Comparison of ENCODE assay signal across 9 cellular contexts in the genomic region with DNA sequence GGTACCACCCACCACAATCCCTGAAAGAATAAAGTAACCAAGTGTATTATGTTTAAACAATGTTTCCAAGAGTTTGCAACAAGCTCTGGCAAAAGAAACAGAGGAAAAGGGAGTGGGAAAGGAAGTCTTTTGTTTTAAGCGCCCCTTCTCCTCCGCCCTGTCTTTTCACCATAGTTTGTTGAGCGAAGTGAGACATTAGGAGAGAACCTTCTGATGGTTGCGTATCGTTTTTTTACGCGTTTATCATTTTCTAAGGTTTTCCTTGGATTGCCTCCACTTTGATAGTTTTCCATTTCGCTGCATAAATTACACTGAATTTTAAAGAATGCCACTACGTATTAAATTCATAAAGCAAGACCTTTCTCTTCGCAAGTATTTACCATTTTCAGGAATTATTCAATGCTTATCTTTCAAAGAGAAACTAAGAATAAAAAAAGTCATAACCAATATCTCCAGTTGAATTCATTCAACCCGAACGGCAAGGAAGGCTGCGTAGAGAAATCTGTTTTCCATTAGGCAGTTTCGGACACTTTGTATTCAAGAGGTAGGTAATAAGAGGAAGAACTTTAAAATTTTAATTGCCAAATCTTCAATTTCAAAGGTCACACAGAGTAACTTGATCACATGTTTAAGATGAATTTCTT. TPM values are rescaled to one million over a fixed set of nuclear protein-coding genes. Genes with fewer than 3 reads are reported as not detected.
DNase-seq lines count a peak whose midpoint lies in the region; ATAC-seq, FAIRE-seq and TF ChIP-seq lines count a peak whose summit lies in the region.
"Had no signal": no experiment of that assay in that cellular context is flagged by ENCODE, and none has a peak within 500 bp of the region (broad histone marks: within the 10 kb centered on the region; RNA-seq: fewer than 3 reads in every experiment).

No MANE protein-coding gene starts in this region.

- H3K27ac ChIP-seq in endothelial cell of umbilical vein (ENCODE audit: insufficient read depth, low read depth, low read length), result no peak overlapping the region
- H3K27ac ChIP-seq in parathyroid adenoma, result peak overlapping the region; percentile 84

- intact Hi-C loops in endothelial cell of umbilical vein (cut with micrococcal nuclease), result loop anchor here (5.0 to 10.0 kb wide), 3 partner anchors 78 to 1295 kb away; no protein-coding TSS in a partner anchor
- intact Hi-C loops in sciatic nerve (cut with DNase I), result no loop called here

- ATAC-seq in sciatic nerve (no peak), HG03521 (IDR thresholded peaks at IDR 0.05; ENCODE audit: unreplicated experiment) (no peak)

- FAIRE-seq in endothelial cell of umbilical vein (lab: Jason Lieb, UNC), result no peak

- no peaks in the 10 kb centered on the region for H3K9me1 ChIP-seq in endothelial cell of umbilical vein (replicated peaks; ENCODE audit: control insufficient read depth, extremely low read depth, insufficient read depth, low read length)

- H3K27me3 ChIP-seq in endothelial cell of umbilical vein (ENCODE audit: control insufficient read depth in 2 of 2, insufficient read depth in 2 of 2, low read length in 2 of 2) (peaks cover 27 to 67% of the 10 kb centered on the region in 2 experiments), parathyroid adenoma (ENCODE audit: control insufficient read depth, insufficient read depth, low read length) (no peaks in the 10 kb centered on the region)

- DNase-seq in NCI-H146 treated with DMSO at 0.1 percent for 48 hours (lab: John Stamatoyannopoulos, UW; ENCODE audit: unreplicated experiment), result peak; percentile 62
- no peak for DNase-seq in endothelial cell of umbilical vein (ENCODE audit: low read depth, low spot score)
- no peak for DNase-seq in sciatic nerve (ENCODE audit: low spot score)
- DNase-seq in mucosa of gallbladder (ENCODE audit: low spot score), result no peak
- DNase-seq in activated CD4-positive, alpha-beta T cell treated with anti-CD3 and anti-CD28 coated beads for 4 hours, result no peak

- H3K79me2 ChIP-seq in endothelial cell of umbilical vein (ENCODE audit: control insufficient read depth, insufficient read depth, low read length) (no peaks in the 10 kb centered on the region), parathyroid adenoma (peaks cover 47% of the 10 kb centered on the region)

- peak overlapping the region; percentile 87 for H3K4me2 ChIP-seq in endothelial cell of umbilical vein (ENCODE audit: insufficient read depth, low read length)
- H3K4me2 ChIP-seq in parathyroid adenoma (ENCODE audit: low read length), result peak overlapping the region; percentile 79

- no peak for TF ChIP-seq POLR2A in endothelial cell of umbilical vein (IDR thresholded peaks at IDR 0.05; ENCODE audit: low read depth, low read length)

- H3K9me3 ChIP-seq in ES-I3 (ENCODE audit: control insufficient read depth, insufficient read depth, low read length) (no peaks in the 10 kb centered on the region), endothelial cell of umbilical vein (replicated peaks; ENCODE audit: control insufficient read depth, insufficient read depth, low read length) (no peaks in the 10 kb centered on the region), parathyroid adenoma (ENCODE audit: control insufficient read depth, low read length) (no peaks in the 10 kb centered on the region)

- CTCF ChIA-PET in endothelial cell of umbilical vein (lab: Charles Lee), result interaction anchor here (2.1 to 3.1 kb wide), 3 partner anchors 382 to 1671 kb away, joined by 6 to 30 read pairs (median 17); no protein-coding TSS in a partner anchor

- H3K4me1 ChIP-seq in ES-I3 (ENCODE audit: insufficient read depth, low read length) (peaks cover 4% of the 10 kb centered on the region; the same call in 1 of the 2 replicates), endothelial cell of umbilical vein (ENCODE audit: control insufficient read depth, extremely low read depth, insufficient read depth, low read length) (peaks cover 35% of the 10 kb centered on the region), parathyroid adenoma (peaks cover 8% of the 10 kb centered on the region)

- POLR2A ChIA-PET in endothelial cell of umbilical vein (lab: Charles Lee), result no interaction called here

- BruUV-seq in endothelial cell of umbilical vein (replicated peaks; lab: Mats Ljungman, UMichigan), result no TSS peak

- TF ChIP-seq CTCF in endothelial cell of umbilical vein (IDR thresholded peaks at IDR 0.05; ENCODE audit: extremely low read depth in 1 of 2, insufficient read depth in 1 of 2, low read depth in 1 of 2, low read length in 2 of 2) (no peak), parathyroid adenoma (IDR thresholded peaks at IDR 0.05) (no peak)

- H2AFZ ChIP-seq in endothelial cell of umbilical vein (ENCODE audit: low read depth, low read length) (peak overlapping the region; percentile 97), parathyroid adenoma (peak overlapping the region; percentile 60)

- H3K4me3 ChIP-seq in endothelial cell of umbilical vein (replicated peaks in 1 of 3; ENCODE audit: insufficient read depth in 1 of 3, low read depth in 1 of 3, low read length in 3 of 3) (peak overlapping the region in 2 of 3 experiments; percentile 10 to 55), parathyroid adenoma (ENCODE audit: low read depth, low read length) (peak overlapping the region; percentile 74)

- H3K9ac ChIP-seq in ES-I3 (ENCODE audit: low read depth, low read length), result peak overlapping the region; percentile 71
- H3K9ac ChIP-seq in endothelial cell of umbilical vein (replicated peaks; ENCODE audit: extremely low read depth, insufficient read depth, low read length), result no peak overlapping the region
- H3K9ac ChIP-seq in parathyroid adenoma, result peak overlapping the region; percentile 34

- H3K36me3 ChIP-seq in ES-I3 (ENCODE audit: insufficient read depth, low read length) (no peaks in the 10 kb centered on the region), endothelial cell of umbilical vein (ENCODE audit: control insufficient read depth in 2 of 2, extremely low read depth in 1 of 2, insufficient read depth in 2 of 2, low read length in 2 of 2) (no peaks in the 10 kb centered on the region), parathyroid adenoma (ENCODE audit: control insufficient read depth, insufficient read depth, low read length) (no peaks in the 10 kb centered on the region)

- H4K20me1 ChIP-seq in endothelial cell of umbilical vein (replicated peaks; ENCODE audit: control insufficient read depth, extremely low read depth, insufficient read depth, low read length), result no peaks in the 10 kb centered on the region

- dilution Hi-C loops in endothelial cell of umbilical vein (cut with MboI; ENCODE audit: extremely low pct_ligation_motif_present, low sequenced_read_pairs), result no loop called here

TF ChIP-seq in endothelial cell of umbilical vein, 7 proteins besides CTCF, POLR2A, EP300 and RAD21:
- TF ChIP-seq EZH2 (IDR thresholded peaks at IDR 0.05; ENCODE audit: borderline replicate concordance, low read depth, low read length, severe bottlenecking) (peak; percentile 43), POLR2AphosphoS5 (IDR thresholded peaks at IDR 0.05; ENCODE audit: insufficient read depth, low read depth, low read length) (no peak)

RNA-seq across cellular contexts. Expression of a gene that starts 0.9 kb away (rescaled TPM):
- total RNA-seq in endothelial cell of umbilical vein (0.09 TPM in 1 of 2 replicates, not detected in the other), sciatic nerve (2.6 TPM), mucosa of gallbladder (11.3 TPM)
- polyA plus RNA-seq in endothelial cell of umbilical vein, result not detected in 2 replicates
- polyA plus RNA-seq in endothelial cell of umbilical vein (2011; cell fraction: cytosol; rRNA removed), result 0.01 TPM in 1 of 2 replicates, not detected in the other
- 0.06 TPM in 1 of 2 replicates, not detected in the other for polyA plus RNA-seq in endothelial cell of umbilical vein (2011; cell fraction: nucleus; rRNA removed)
- not detected in 2 replicates for polyA plus RNA-seq in endothelial cell of umbilical vein (2012)
- 0.15 TPM in 1 of 2 replicates, not detected in the other for polyA minus RNA-seq in endothelial cell of umbilical vein
- polyA minus RNA-seq in endothelial cell of umbilical vein (2011; cell fraction: cytosol; rRNA and poly(A)+ RNA removed), result not detected
- not detected in 2 replicates for polyA minus RNA-seq in endothelial cell of umbilical vein (2011; cell fraction: nucleus; rRNA and poly(A)+ RNA removed)
- total RNA-seq: RPMI7951 had no signal
